In genomic region chr17:9183297-9183696, GRCh38 we compare ENCODE assay signal across 17 cellular contexts.
DNase-seq lines count a peak whose midpoint lies in the region; ATAC-seq lines count a peak whose summit lies in the region.
"Had no signal": no experiment of that assay in that cellular context is flagged by ENCODE, and none has a peak within 500 bp of the region (broad histone marks: within the 10 kb centered on the region; RNA-seq: fewer than 3 reads in every experiment).

No MANE protein-coding gene starts in this region.

- intact Hi-C loops in Right ventricle myocardium inferior (cut with DNase I) (no loop called here), left ventricle myocardium superior (cut with micrococcal nuclease) (no loop called here), aorta (cut with DNase I) (no loop called here)

- no peaks in the 10 kb centered on the region for H3K9me3 Mint-ChIP-seq in activated CD8-positive, alpha-beta T cell treated with anti-CD3 and anti-CD28 coated beads, Interleukin-2, amount 10 ng/mL, durations not matched to agents 7 days and 5 days (ENCODE audit: insufficient read depth)

- no peak overlapping the region for H3K27ac ChIP-seq in aorta (ENCODE audit: low read depth in 1 of 2, low read length in 2 of 2)
- H3K27ac ChIP-seq: Peyer's patch had no signal

- H3K27ac Mint-ChIP-seq in activated CD8-positive, alpha-beta T cell treated with anti-CD3 and anti-CD28 coated beads, Interleukin-2, amount 10 ng/mL, durations not matched to agents 7 days and 5 days = no peak overlapping the region

- DNase-seq in Right ventricle myocardium inferior (ENCODE audit: missing footprints) (peak; percentile 30), left ventricle myocardium superior (no peak), NOMO-1 treated with DMSO at 0.1 percent for 48 hours (lab: John Stamatoyannopoulos, UW; ENCODE audit: unreplicated experiment) (peak; percentile 84), aorta (no peak), NAMALWA (ENCODE audit: low spot score) (no peak), NCI-H187 treated with DMSO at 0.1 percent for 48 hours (lab: John Stamatoyannopoulos, UW) (no peak)
- peak; percentile 26 for DNase-seq in activated CD8-positive, alpha-beta T cell treated with anti-CD3 and anti-CD28 coated beads, Interleukin-2, amount 10 ng/mL, durations not matched to agents 7 days and 5 days
- DNase-seq: AML-193, DMS79, Karpas-422, NCI-H1048, NCI-H146, NCI-H69, Peyer's patch, SHP77 had no signal

- no peaks in the 10 kb centered on the region for H3K36me3 ChIP-seq in aorta (ENCODE audit: control insufficient read depth in 1 of 2, insufficient read depth in 2 of 2, low read length in 1 of 2)
- H3K36me3 ChIP-seq: Peyer's patch had no signal

- no peaks in the 10 kb centered on the region for H3K27me3 Mint-ChIP-seq in activated CD8-positive, alpha-beta T cell treated with anti-CD3 and anti-CD28 coated beads, Interleukin-2, amount 10 ng/mL, durations not matched to agents 7 days and 5 days (ENCODE audit: low read depth)

- no peaks in the 10 kb centered on the region for H3K4me1 ChIP-seq in aorta (ENCODE audit: control insufficient read depth in 1 of 2, insufficient read depth in 2 of 2, low read length in 2 of 2)
- H3K4me1 ChIP-seq: Peyer's patch had no signal

- ATAC-seq in Right ventricle myocardium inferior (no peak), left ventricle myocardium superior (no peak), aorta (ENCODE audit: low FRiP score) (no peak)
- no peak for ATAC-seq in activated CD8-positive, alpha-beta T cell treated with anti-CD3 and anti-CD28 coated beads, Interleukin-2, amount 10 ng/mL, durations not matched to agents 7 days and 5 days
- ATAC-seq: HepG2 had no signal

- CTCF ChIA-PET in activated CD8-positive, alpha-beta T cell treated with anti-CD3 and anti-CD28 coated beads, Interleukin-2, amount 10 ng/mL, durations not matched to agents 7 days and 5 days (lab: Charles Lee) = interaction anchor here (0.6 kb wide), 1 partner anchor 337 kb away, joined by 3 read pairs; no protein-coding TSS in a partner anchor

- WGBS in aorta, 2 donors = 89% methylated on average over 14 of the region's 14 CpGs

- H3K4me3 ChIP-seq in aorta (ENCODE audit: low read length in 2 of 2) = no peak overlapping the region
- H3K4me3 ChIP-seq: Peyer's patch had no signal

- H3K27me3 ChIP-seq in aorta (ENCODE audit: control insufficient read depth in 1 of 2, insufficient read depth in 2 of 2, low read length in 1 of 2) = no peaks in the 10 kb centered on the region
- H3K27me3 ChIP-seq: Peyer's patch had no signal

- no peaks in the 10 kb centered on the region for H3K36me3 Mint-ChIP-seq in activated CD8-positive, alpha-beta T cell treated with anti-CD3 and anti-CD28 coated beads, Interleukin-2, amount 10 ng/mL, durations not matched to agents 7 days and 5 days (ENCODE audit: low read depth)
- H3K36me3 Mint-ChIP-seq: CD4-positive, alpha-beta memory T cell had no signal

- H3K4me1 Mint-ChIP-seq in activated CD8-positive, alpha-beta T cell treated with anti-CD3 and anti-CD28 coated beads, Interleukin-2, amount 10 ng/mL, durations not matched to agents 7 days and 5 days (ENCODE audit: low read depth) = peaks cover 3% of the 10 kb centered on the region
- H3K4me1 Mint-ChIP-seq: CD4-positive, alpha-beta memory T cell had no signal

- H3K9me3 ChIP-seq in aorta (ENCODE audit: control insufficient read depth, low read length) = no peaks in the 10 kb centered on the region
- H3K9me3 ChIP-seq: Peyer's patch had no signal

- no peak overlapping the region for H3K4me3 Mint-ChIP-seq in activated CD8-positive, alpha-beta T cell treated with anti-CD3 and anti-CD28 coated beads, Interleukin-2, amount 10 ng/mL, durations not matched to agents 7 days and 5 days
- H3K4me3 Mint-ChIP-seq: CD4-positive, alpha-beta memory T cell had no signal

- POLR2A ChIA-PET in activated CD8-positive, alpha-beta T cell treated with anti-CD3 and anti-CD28 coated beads, Interleukin-2, amount 10 ng/mL, durations not matched to agents 7 days and 5 days (lab: Charles Lee) = no interaction called here

Comparison
In these comparisons a context has a peak if more than half of its experiments do, and no peak if none do; other contexts are left out.
1. DNase-seq: peak in Right ventricle myocardium inferior (single experiment), NOMO-1 treated with DMSO at 0.1 percent for 48 hours (single experiment) and activated CD8-positive, alpha-beta T cell treated with anti-CD3 and anti-CD28 coated beads, Interleukin-2, amount 10 ng/mL, durations not matched to agents 7 days and 5 days (single experiment); none in left ventricle myocardium superior (single experiment), aorta (0 of 2), NAMALWA (single experiment) and NCI-H187 treated with DMSO at 0.1 percent for 48 hours (single experiment).